In genomic region chr1:115179397-115179835, GRCh38 we compare ENCODE assay signal across 9 cellular contexts.
A peak's percentile ranks its signal among the peaks of the same experiment; 100 is the strongest.
DNase-seq lines count a peak whose midpoint lies in the region; TF ChIP-seq lines count a peak whose summit lies in the region.
"Had no signal": no experiment of that assay in that cellular context is flagged by ENCODE, and none has a peak within 500 bp of the region (broad histone marks: within the 10 kb centered on the region; RNA-seq: fewer than 3 reads in every experiment).

No MANE protein-coding gene starts in this region.

- H3K27ac ChIP-seq in AG04450 (ENCODE audit: low read depth, low read length): peak overlapping the region; percentile 91

- POLR2A ChIA-PET in AG04450 (lab: Yijun Ruan, JAX): interaction anchor here (0.7 to 1.4 kb wide), 4 partner anchors 10 to 72 kb away, joined by 4 to 7 read pairs (median 4); no protein-coding TSS in a partner anchor

- TF ChIP-seq CTCF in AG04450 (IDR thresholded peaks at IDR 0.05; ENCODE audit: low read depth, low read length) (no peak), kidney epithelial cell (IDR thresholded peaks at IDR 0.05; ENCODE audit: insufficient read depth, low read length, poor library complexity, severe bottlenecking) (no peak)

- peaks cover 2% of the 10 kb centered on the region for H3K9me3 ChIP-seq in AG04450 (ENCODE audit: control insufficient read depth, insufficient read depth, low read length)

- no peak overlapping the region for H3K4me3 ChIP-seq in AG04450 (ENCODE audit: low read depth, low read length)
- no peak overlapping the region for H3K4me3 ChIP-seq in kidney epithelial cell (ENCODE audit: low read depth, low read length)

- CTCF ChIA-PET in AG04450 (lab: Charles Lee): interaction anchor here (0.9 to 2.1 kb wide), 3 partner anchors 11 to 290 kb away, joined by 4 to 6 read pairs (median 4); no protein-coding TSS in a partner anchor

- H3K36me3 ChIP-seq in kidney epithelial cell (ENCODE audit: control insufficient read depth, insufficient read depth, low read length): no peaks in the 10 kb centered on the region

- peak; percentile 81 for DNase-seq in AG04450 (ENCODE audit: low read depth, low spot score)
- peak; percentile 100 for DNase-seq in HS-27A (ENCODE audit: low read depth)
- DNase-seq in astrocyte of the hippocampus (ENCODE audit: low read depth, low spot score): peak; percentile 96
- DNase-seq in kidney epithelial cell (ENCODE audit: low read depth): peak; percentile 94
- DNase-seq in SHP77 treated with DMSO at 0.1 percent for 48 hours (lab: John Stamatoyannopoulos, UW): no peak
- no peak for DNase-seq in occipital lobe (lab: John Stamatoyannopoulos, UW)
- no peak for DNase-seq in NAMALWA (ENCODE audit: low spot score)
- DNase-seq in NCI-H524 (lab: John Stamatoyannopoulos, UW): no peak
- DNase-seq: effector memory CD4-positive, alpha-beta T cell had no signal

- no peaks in the 10 kb centered on the region for H3K27me3 ChIP-seq in AG04450 (ENCODE audit: control insufficient read depth, insufficient read depth, low read length)
- H3K27me3 ChIP-seq in kidney epithelial cell (ENCODE audit: control insufficient read depth, insufficient read depth, low read length): no peaks in the 10 kb centered on the region

Comparison
In these comparisons a context has a peak if more than half of its experiments do, and no peak if none do; other contexts are left out.
1. DNase-seq: peak in AG04450 (single experiment), HS-27A (single experiment), astrocyte of the hippocampus (single experiment) and kidney epithelial cell (single experiment); none in SHP77 treated with DMSO at 0.1 percent for 48 hours (single experiment), occipital lobe (single experiment), NAMALWA (single experiment) and NCI-H524 (0 of 2).